Comparison of ENCODE assay signal across 2 cellular contexts in the genomic region with DNA sequence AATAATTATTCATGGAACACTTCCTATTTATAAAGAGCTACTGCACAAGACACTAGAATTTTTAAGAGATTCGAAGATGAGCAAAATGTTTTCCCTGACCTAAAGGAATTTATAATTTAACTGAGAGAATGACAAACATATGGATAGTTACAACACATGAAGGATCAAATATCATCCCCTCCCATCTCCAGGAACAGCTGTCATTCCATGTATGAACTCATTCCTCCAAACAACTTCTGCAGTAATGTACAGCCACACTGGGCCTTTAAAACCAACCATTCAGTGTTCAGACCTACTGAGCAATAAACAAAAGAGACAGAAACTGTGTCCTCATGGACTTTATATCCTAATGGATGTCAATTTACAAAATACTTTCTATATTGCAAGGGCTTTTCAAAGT.
TF ChIP-seq lines count a peak whose summit lies in the region.

No MANE protein-coding gene starts in this region.

TF ChIP-seq in SK-N-SH treated with all-trans-retinoic acid at 6 μM for 48 hours, 23 proteins besides CTCF, POLR2A, EP300 and RAD21 (continued from another document):
- TF ChIP-seq ZFP30 (CRISPR knock-in tag; IDR thresholded peaks at IDR 0.05) (no peak), RARB (CRISPR knock-in tag; IDR thresholded peaks at IDR 0.05) (no peak), ESRRG (CRISPR knock-in tag; IDR thresholded peaks at IDR 0.05) (no peak)
- TF ChIP-seq, protein P1, sequence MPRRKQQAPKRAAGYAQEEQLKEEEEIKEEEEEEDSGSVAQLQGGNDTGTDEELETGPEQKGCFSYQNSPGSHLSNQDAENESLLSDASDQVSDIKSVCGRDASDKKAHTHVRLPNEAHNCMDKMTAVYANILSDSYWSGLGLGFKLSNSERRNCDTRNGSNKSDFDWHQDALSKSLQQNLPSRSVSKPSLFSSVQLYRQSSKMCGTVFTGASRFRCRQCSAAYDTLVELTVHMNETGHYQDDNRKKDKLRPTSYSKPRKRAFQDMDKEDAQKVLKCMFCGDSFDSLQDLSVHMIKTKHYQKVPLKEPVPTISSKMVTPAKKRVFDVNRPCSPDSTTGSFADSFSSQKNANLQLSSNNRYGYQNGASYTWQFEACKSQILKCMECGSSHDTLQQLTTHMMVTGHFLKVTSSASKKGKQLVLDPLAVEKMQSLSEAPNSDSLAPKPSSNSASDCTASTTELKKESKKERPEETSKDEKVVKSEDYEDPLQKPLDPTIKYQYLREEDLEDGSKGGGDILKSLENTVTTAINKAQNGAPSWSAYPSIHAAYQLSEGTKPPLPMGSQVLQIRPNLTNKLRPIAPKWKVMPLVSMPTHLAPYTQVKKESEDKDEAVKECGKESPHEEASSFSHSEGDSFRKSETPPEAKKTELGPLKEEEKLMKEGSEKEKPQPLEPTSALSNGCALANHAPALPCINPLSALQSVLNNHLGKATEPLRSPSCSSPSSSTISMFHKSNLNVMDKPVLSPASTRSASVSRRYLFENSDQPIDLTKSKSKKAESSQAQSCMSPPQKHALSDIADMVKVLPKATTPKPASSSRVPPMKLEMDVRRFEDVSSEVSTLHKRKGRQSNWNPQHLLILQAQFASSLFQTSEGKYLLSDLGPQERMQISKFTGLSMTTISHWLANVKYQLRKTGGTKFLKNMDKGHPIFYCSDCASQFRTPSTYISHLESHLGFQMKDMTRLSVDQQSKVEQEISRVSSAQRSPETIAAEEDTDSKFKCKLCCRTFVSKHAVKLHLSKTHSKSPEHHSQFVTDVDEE (CRISPR knock-in tag; IDR thresholded peaks at IDR 0.05) = no peak

TF ChIP-seq in SK-N-SH, 30 proteins besides CTCF, POLR2A, EP300 and RAD21 (continued from another document):
- TF ChIP-seq, protein P2, sequence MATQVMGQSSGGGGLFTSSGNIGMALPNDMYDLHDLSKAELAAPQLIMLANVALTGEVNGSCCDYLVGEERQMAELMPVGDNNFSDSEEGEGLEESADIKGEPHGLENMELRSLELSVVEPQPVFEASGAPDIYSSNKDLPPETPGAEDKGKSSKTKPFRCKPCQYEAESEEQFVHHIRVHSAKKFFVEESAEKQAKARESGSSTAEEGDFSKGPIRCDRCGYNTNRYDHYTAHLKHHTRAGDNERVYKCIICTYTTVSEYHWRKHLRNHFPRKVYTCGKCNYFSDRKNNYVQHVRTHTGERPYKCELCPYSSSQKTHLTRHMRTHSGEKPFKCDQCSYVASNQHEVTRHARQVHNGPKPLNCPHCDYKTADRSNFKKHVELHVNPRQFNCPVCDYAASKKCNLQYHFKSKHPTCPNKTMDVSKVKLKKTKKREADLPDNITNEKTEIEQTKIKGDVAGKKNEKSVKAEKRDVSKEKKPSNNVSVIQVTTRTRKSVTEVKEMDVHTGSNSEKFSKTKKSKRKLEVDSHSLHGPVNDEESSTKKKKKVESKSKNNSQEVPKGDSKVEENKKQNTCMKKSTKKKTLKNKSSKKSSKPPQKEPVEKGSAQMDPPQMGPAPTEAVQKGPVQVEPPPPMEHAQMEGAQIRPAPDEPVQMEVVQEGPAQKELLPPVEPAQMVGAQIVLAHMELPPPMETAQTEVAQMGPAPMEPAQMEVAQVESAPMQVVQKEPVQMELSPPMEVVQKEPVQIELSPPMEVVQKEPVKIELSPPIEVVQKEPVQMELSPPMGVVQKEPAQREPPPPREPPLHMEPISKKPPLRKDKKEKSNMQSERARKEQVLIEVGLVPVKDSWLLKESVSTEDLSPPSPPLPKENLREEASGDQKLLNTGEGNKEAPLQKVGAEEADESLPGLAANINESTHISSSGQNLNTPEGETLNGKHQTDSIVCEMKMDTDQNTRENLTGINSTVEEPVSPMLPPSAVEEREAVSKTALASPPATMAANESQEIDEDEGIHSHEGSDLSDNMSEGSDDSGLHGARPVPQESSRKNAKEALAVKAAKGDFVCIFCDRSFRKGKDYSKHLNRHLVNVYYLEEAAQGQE (IDR thresholded peaks at IDR 0.05; ENCODE audit: low read depth, low read length) = no peak
- TF ChIP-seq FOSL2 (IDR thresholded peaks at IDR 0.05; ENCODE audit: borderline replicate concordance, low read depth) (no peak), FOXM1 (IDR thresholded peaks at IDR 0.05; ENCODE audit: low read depth) (no peak), MXI1 (IDR thresholded peaks at IDR 0.05; ENCODE audit: low read depth, low read length) (no peak), RXRA (IDR thresholded peaks at IDR 0.05; ENCODE audit: borderline replicate concordance, low read depth) (no peak), EZH2phosphoT487 (IDR thresholded peaks at IDR 0.05; ENCODE audit: borderline replicate concordance, low read depth) (no peak), JUND (IDR thresholded peaks at IDR 0.05) (no peak), FOXJ3 (CRISPR knock-in tag; IDR thresholded peaks at IDR 0.05) (no peak)
- TF ChIP-seq, protein P3, sequence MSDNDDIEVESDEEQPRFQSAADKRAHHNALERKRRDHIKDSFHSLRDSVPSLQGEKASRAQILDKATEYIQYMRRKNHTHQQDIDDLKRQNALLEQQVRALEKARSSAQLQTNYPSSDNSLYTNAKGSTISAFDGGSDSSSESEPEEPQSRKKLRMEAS (IDR thresholded peaks at IDR 0.05; ENCODE audit: low read depth) = no peak
